In genomic region chr11:62127426-62127825, GRCh38 we compare ENCODE assay signal across 23 cellular contexts. TPM values are rescaled to one million over a fixed set of nuclear protein-coding genes. Genes with fewer than 3 reads are reported as not detected.
DNase-seq lines count a peak whose midpoint lies in the region; ATAC-seq and TF ChIP-seq lines count a peak whose summit lies in the region.
"Had no signal": no experiment of that assay in that cellular context is flagged by ENCODE, and none has a peak within 500 bp of the region (broad histone marks: within the 10 kb centered on the region; RNA-seq: fewer than 3 reads in every experiment).

No MANE protein-coding gene starts in this region.

- H3K4me3 ChIP-seq in Loucy (ENCODE audit: low read length, poor library complexity, severe bottlenecking): peak overlapping the region; percentile 96
- no peak overlapping the region for H3K4me3 ChIP-seq in endodermal cell (ENCODE audit: low read length)
- H3K4me3 ChIP-seq: A549, MG63, SJSA1 had no signal

- H3K9me2 ChIP-seq in Loucy (replicated peaks; ENCODE audit: low read depth, low read length): no peaks in the 10 kb centered on the region

- H3K9ac ChIP-seq in Loucy (ENCODE audit: low read depth, low read length, poor library complexity, severe bottlenecking): peak overlapping the region; percentile 99
- H3K9ac ChIP-seq in endodermal cell (ENCODE audit: extremely low read depth, low read length, poor library complexity, severe bottlenecking): no peak overlapping the region

- H3K36me3 Mint-ChIP-seq in endodermal cell (ENCODE audit: low read depth) (peaks cover 34% of the 10 kb centered on the region), nephron progenitor cell (ENCODE audit: low read depth) (peaks cover 38% of the 10 kb centered on the region)

- peak overlapping the region; percentile 95 for H3K4me2 ChIP-seq in Loucy (ENCODE audit: low read depth, low read length, poor library complexity, severe bottlenecking)
- H3K4me2 ChIP-seq: A549 had no signal

- DNase-seq in AG20443 (ENCODE audit: low spot score) (peak; percentile 1), endodermal cell (no peak), nephron progenitor cell (no peak), dedifferentiated amniotic fluid mesenchymal stem cell (ENCODE audit: extremely low spot score) (no peak), activated gamma-delta T cell (lab: John Stamatoyannopoulos, UW) (no peak)
- DNase-seq: CD4-positive, CD25-positive, alpha-beta regulatory T cell; COR-L47; DMS79; GOT3; HCEC 1CT; Kasumi-1; MG63; NCI-H1417; NCI-H1694 treated with DMSO at 0.1 percent for 48 hours; NCI-H2081 treated with DMSO at 0.1 percent for 48 hours; NCI-H2171 treated with DMSO at 0.1 percent for 48 hours; NCI-H526; OCI-M1 had no signal

- H3K4me3 Mint-ChIP-seq in endodermal cell (no peak overlapping the region), nephron progenitor cell (no peak overlapping the region)

- no peak overlapping the region for H3K27ac ChIP-seq in endodermal cell (ENCODE audit: low read depth, low read length)
- H3K27ac ChIP-seq: A549, SJSA1 had no signal

- no peaks in the 10 kb centered on the region for H3K9me3 ChIP-seq in Loucy (ENCODE audit: insufficient read depth, low read depth, low read length)
- no peaks in the 10 kb centered on the region for H3K9me3 ChIP-seq in endodermal cell (ENCODE audit: control insufficient read depth, low read length)
- H3K9me3 ChIP-seq: A549, MG63, SJSA1 had no signal

- H3K79me2 ChIP-seq in Loucy (ENCODE audit: insufficient read depth, low read length): peaks cover 87% of the 10 kb centered on the region

- peak overlapping the region; percentile 18 for H3K27ac Mint-ChIP-seq in endodermal cell
- peak overlapping the region; percentile 83 for H3K27ac Mint-ChIP-seq in nephron progenitor cell
- H3K27ac Mint-ChIP-seq: CD4-positive, CD25-positive, alpha-beta regulatory T cell had no signal

- no peaks in the 10 kb centered on the region for H3F3A ChIP-seq in Loucy (ENCODE audit: low read depth)

- H3K4me1 ChIP-seq in Loucy (ENCODE audit: insufficient read depth, low read length, poor library complexity, severe bottlenecking) (peaks cover 65% of the 10 kb centered on the region), endodermal cell (ENCODE audit: control insufficient read depth, insufficient read depth, low read length) (peaks cover 10% of the 10 kb centered on the region)

- H3K27me3 ChIP-seq in Loucy (ENCODE audit: insufficient read depth, low read length, poor library complexity, severe bottlenecking): peaks cover 4% of the 10 kb centered on the region
- no peaks in the 10 kb centered on the region for H3K27me3 ChIP-seq in endodermal cell (ENCODE audit: control insufficient read depth, insufficient read depth, low read length, poor library complexity, severe bottlenecking)
- H3K27me3 ChIP-seq: MG63, SJSA1 had no signal

- TF ChIP-seq CTCF in Loucy (conservative IDR thresholded peaks at IDR 0.05; ENCODE audit: low read length) (no peak), endodermal cell (conservative IDR thresholded peaks at IDR 0.05) (no peak), nephron progenitor cell (IDR thresholded peaks at IDR 0.05) (no peak)

- H3K27me3 Mint-ChIP-seq in endodermal cell (ENCODE audit: insufficient read depth) (no peaks in the 10 kb centered on the region), nephron progenitor cell (ENCODE audit: low read depth, poor library complexity) (no peaks in the 10 kb centered on the region)

- H3K9me3 Mint-ChIP-seq in endodermal cell: no peaks in the 10 kb centered on the region
- H3K9me3 Mint-ChIP-seq in nephron progenitor cell: no peaks in the 10 kb centered on the region
- H3K9me3 Mint-ChIP-seq: CD4-positive, CD25-positive, alpha-beta regulatory T cell had no signal

- no peak overlapping the region for H2AFZ ChIP-seq in Loucy (ENCODE audit: low read length)

- H3K4me1 Mint-ChIP-seq in endodermal cell (peaks cover 19% of the 10 kb centered on the region), nephron progenitor cell (peaks cover 47% of the 10 kb centered on the region)

- ATAC-seq in GM21381 (IDR thresholded peaks at IDR 0.05; ENCODE audit: unreplicated experiment): no peak
- ATAC-seq in HG02884 (IDR thresholded peaks at IDR 0.05; ENCODE audit: unreplicated experiment): no peak
- ATAC-seq: A549 had no signal

- WGBS in endodermal cell (ENCODE audit: insufficient coverage in 1 of 2, insufficient read length in 1 of 2), 2 experiments: 83 to 90% methylated on average over 1 of the region's 1 CpG

- peaks cover 66% of the 10 kb centered on the region for H4K20me1 ChIP-seq in Loucy (ENCODE audit: insufficient read depth, low read length, poor library complexity, severe bottlenecking)

- peaks cover 46% of the 10 kb centered on the region; the same call in 1 of the 2 replicates for H3K36me3 ChIP-seq in Loucy (ENCODE audit: insufficient read depth, low read length)
- H3K36me3 ChIP-seq in endodermal cell (ENCODE audit: control insufficient read depth, insufficient read depth, low read length): peaks cover 40% of the 10 kb centered on the region

RNA-seq across cellular contexts. Expression of gene INCENP, which starts 3.6 kb away (rescaled TPM):
- total RNA-seq in endodermal cell: 100 to 1,000 TPM in 1 of 2 donors, 10 to 100 TPM in 1; 58.1 to 115 TPM
- 83.6 TPM for polyA plus RNA-seq in endodermal cell (2013, experiment 1 of 2)
- polyA plus RNA-seq in endodermal cell (2013, experiment 2 of 2): 83.0 TPM
